In genomic region chr2:136125226-136125625, GRCh38 we compare ENCODE assay signal across 15 cellular contexts. TPM values are rescaled to one million over a fixed set of nuclear protein-coding genes. Genes with fewer than 3 reads are reported as not detected.
DNase-seq lines count a peak whose midpoint lies in the region; ATAC-seq and TF ChIP-seq lines count a peak whose summit lies in the region.
"Had no signal": no experiment of that assay in that cellular context is flagged by ENCODE, and none has a peak within 500 bp of the region (broad histone marks: within the 10 kb centered on the region; RNA-seq: fewer than 3 reads in every experiment).

No MANE protein-coding gene starts in this region.

- CTCF ChIA-PET in CD8-positive, alpha-beta memory T cell (lab: Charles Lee), result interaction anchor here (0.8 to 1.6 kb wide), 6 partner anchors 8 to 260 kb away, joined by 3 to 8 read pairs (median 3); no protein-coding TSS in a partner anchor

- peaks cover 81% of the 10 kb centered on the region for H3K4me1 ChIP-seq in CD8-positive, alpha-beta memory T cell (ENCODE audit: insufficient read depth, low read length)
- no peaks in the 10 kb centered on the region for H3K4me1 ChIP-seq in Karpas-422 (ENCODE audit: low read length)
- no peaks in the 10 kb centered on the region for H3K4me1 ChIP-seq in psoas muscle
- H3K4me1 ChIP-seq: prostate gland had no signal

- H3K4me2 ChIP-seq in Karpas-422 (ENCODE audit: low read depth, low read length, poor library complexity, severe bottlenecking), result no peak overlapping the region

- H3K9me3 ChIP-seq in CD8-positive, alpha-beta memory T cell (ENCODE audit: low read length), result no peaks in the 10 kb centered on the region
- no peaks in the 10 kb centered on the region for H3K9me3 ChIP-seq in Karpas-422 (ENCODE audit: low read length)
- no peaks in the 10 kb centered on the region for H3K9me3 ChIP-seq in psoas muscle
- H3K9me3 ChIP-seq: esophagus muscularis mucosa, heart right ventricle, prostate gland, thoracic aorta had no signal

- H3K27ac ChIP-seq in CD8-positive, alpha-beta memory T cell (ENCODE audit: low read depth, low read length), result no peak overlapping the region
- H3K27ac ChIP-seq in Karpas-422 (ENCODE audit: low read length) (no peak overlapping the region), psoas muscle (no peak overlapping the region)
- H3K27ac ChIP-seq: esophagus muscularis mucosa, heart right ventricle, prostate gland, thoracic aorta had no signal

- ATAC-seq in activated T-cell treated with anti-CD3 and anti-CD28 coated beads, Interleukin-2, amount 50 U/mL, for 4 hours, result peak in 1 of 2 donors; percentile 18
- no peak for ATAC-seq in naive thymus-derived CD8-positive, alpha-beta T cell
- no peak for ATAC-seq in psoas muscle
- no peak for ATAC-seq in Right ventricle myocardium inferior
- ATAC-seq: activated CD4-positive, CD25-positive, alpha-beta regulatory T cell treated with anti-CD3 and anti-CD28 coated beads, Interleukin-2, amount 50 U/mL, for 24 hours; heart right ventricle had no signal

- peak overlapping the region; percentile 25 to 60 (median 54) for H3K4me3 Mint-ChIP-seq in CD8-positive, alpha-beta memory T cell
- H3K4me3 Mint-ChIP-seq in activated T-cell treated with anti-CD3 and anti-CD28 coated beads, Interleukin-2, amount 50 U/mL, for 4 hours, result peak overlapping the region; percentile 9
- peak overlapping the region; percentile 66 to 91 (median 85) for H3K4me3 Mint-ChIP-seq in naive thymus-derived CD8-positive, alpha-beta T cell
- H3K4me3 Mint-ChIP-seq: dendritic cell treated with granulocyte-macrophage colony-stimulating factor and Interleukin-4, amounts not matched to agents 40 ng/mL and 50 ng/mL, for 4 days had no signal

- H3K9ac ChIP-seq in Karpas-422 (ENCODE audit: low read length), result no peak overlapping the region

- intact Hi-C loops in psoas muscle (cut with DNase I), result loop anchor here in 1 of 2 donors (5.0 kb wide), 1 partner anchor 112 kb away; no protein-coding TSS in a partner anchor
- intact Hi-C loops in Right ventricle myocardium inferior (cut with DNase I), result loop anchor here (5.0 kb wide), 1 partner anchor 252 kb away; no protein-coding TSS in a partner anchor

- no peak overlapping the region for H3K4me3 ChIP-seq in CD8-positive, alpha-beta memory T cell (ENCODE audit: low read length)
- peak overlapping the region; percentile 28 for H3K4me3 ChIP-seq in Jurkat, Clone E6-1 (ENCODE audit: low read length)
- H3K4me3 ChIP-seq in Karpas-422 (ENCODE audit: low read length) (no peak overlapping the region), psoas muscle (no peak overlapping the region)
- H3K4me3 ChIP-seq: esophagus muscularis mucosa, prostate gland, thoracic aorta had no signal

- POLR2A ChIA-PET in CD8-positive, alpha-beta memory T cell (lab: Charles Lee), result interaction anchor here (0.6 to 2.0 kb wide), 2 partner anchors 10 to 143 kb away, joined by 3 to 23 read pairs; no protein-coding TSS in a partner anchor
- POLR2A ChIA-PET in naive thymus-derived CD8-positive, alpha-beta T cell (lab: Charles Lee), result interaction anchor here (0.7 to 17.3 kb wide), 14 partner anchors 10 to 256 kb away, joined by 3 to 703 read pairs (median 4); partner anchors contain the start of genes CXCR4 and DARS1

- no peak for DNase-seq in CD8-positive, alpha-beta memory T cell
- no peak for DNase-seq in Jurkat, Clone E6-1 (ENCODE audit: low read depth, low spot score)
- no peak for DNase-seq in activated T-cell treated with anti-CD3 and anti-CD28 coated beads, Interleukin-2, amount 50 U/mL, for 4 hours
- DNase-seq in naive thymus-derived CD8-positive, alpha-beta T cell, result peak in 1 of 10 donors; percentile 35
- DNase-seq in Karpas-422, result no peak
- no peak for DNase-seq in psoas muscle
- DNase-seq in Right ventricle myocardium inferior (ENCODE audit: missing footprints), result no peak
- DNase-seq: heart right ventricle; stimulated activated CD4-positive, alpha-beta T cell treated with anti-CD3 and anti-CD28 coated beads, Interleukin-15, amount 100 ng/mL, for 24 hours had no signal

- peaks cover 6% of the 10 kb centered on the region; the same call in 1 of the 2 replicates for H4K20me1 ChIP-seq in Karpas-422 (ENCODE audit: insufficient read depth, low read depth, low read length)

- no peaks in the 10 kb centered on the region for H3K79me2 ChIP-seq in Karpas-422 (ENCODE audit: low read length)

- H3K27me3 Mint-ChIP-seq in CD8-positive, alpha-beta memory T cell, result peaks cover 0 to 1% of the 10 kb centered on the region in 2 donors
- no peaks in the 10 kb centered on the region for H3K27me3 Mint-ChIP-seq in activated T-cell treated with anti-CD3 and anti-CD28 coated beads, Interleukin-2, amount 50 U/mL, for 4 hours (ENCODE audit: low read depth)
- H3K27me3 Mint-ChIP-seq in naive thymus-derived CD8-positive, alpha-beta T cell, result no peaks in the 10 kb centered on the region

- H3K9me2 ChIP-seq in Karpas-422 (replicated peaks; ENCODE audit: insufficient read depth, low read length), result no peaks in the 10 kb centered on the region

- H3K36me3 Mint-ChIP-seq in CD8-positive, alpha-beta memory T cell, result peaks cover 0 to 1% (median 0%) of the 10 kb centered on the region in 3 donors
- no peaks in the 10 kb centered on the region for H3K36me3 Mint-ChIP-seq in activated T-cell treated with anti-CD3 and anti-CD28 coated beads, Interleukin-2, amount 50 U/mL, for 4 hours (ENCODE audit: insufficient read depth)
- H3K36me3 Mint-ChIP-seq in naive thymus-derived CD8-positive, alpha-beta T cell, result no peaks in the 10 kb centered on the region

- no peak overlapping the region for H2AFZ ChIP-seq in Karpas-422 (ENCODE audit: low read length)

- 39 to 77% (median 44%) methylated on average over 6 of the region's 6 CpGs for WGBS in psoas muscle, 3 donors

- no peaks in the 10 kb centered on the region for H3K9me3 Mint-ChIP-seq in CD8-positive, alpha-beta memory T cell
- no peaks in the 10 kb centered on the region for H3K9me3 Mint-ChIP-seq in activated T-cell treated with anti-CD3 and anti-CD28 coated beads, Interleukin-2, amount 50 U/mL, for 4 hours
- no peaks in the 10 kb centered on the region for H3K9me3 Mint-ChIP-seq in naive thymus-derived CD8-positive, alpha-beta T cell
- H3K9me3 Mint-ChIP-seq: dendritic cell treated with granulocyte-macrophage colony-stimulating factor and Interleukin-4, amounts not matched to agents 40 ng/mL and 50 ng/mL, for 4 days had no signal

- peaks cover 86 to 100% (median 95%) of the 10 kb centered on the region in 3 donors for H3K4me1 Mint-ChIP-seq in CD8-positive, alpha-beta memory T cell
- H3K4me1 Mint-ChIP-seq in activated T-cell treated with anti-CD3 and anti-CD28 coated beads, Interleukin-2, amount 50 U/mL, for 4 hours (ENCODE audit: low read depth), result peaks cover 95% of the 10 kb centered on the region
- peaks cover 56 to 100% (median 98%) of the 10 kb centered on the region in 4 donors for H3K4me1 Mint-ChIP-seq in naive thymus-derived CD8-positive, alpha-beta T cell

- peak overlapping the region; percentile 85 to 100 (median 95) for H3K27ac Mint-ChIP-seq in CD8-positive, alpha-beta memory T cell
- peak overlapping the region; percentile 99 to 100 (median 100) for H3K27ac Mint-ChIP-seq in naive thymus-derived CD8-positive, alpha-beta T cell
- H3K27ac Mint-ChIP-seq: dendritic cell treated with granulocyte-macrophage colony-stimulating factor and Interleukin-4, amounts not matched to agents 40 ng/mL and 50 ng/mL, for 4 days had no signal

- no peaks in the 10 kb centered on the region for H3K36me3 ChIP-seq in CD8-positive, alpha-beta memory T cell (ENCODE audit: insufficient read depth, low read length)
- H3K36me3 ChIP-seq in Karpas-422 (ENCODE audit: insufficient read depth, low read length), result no peaks in the 10 kb centered on the region
- H3K36me3 ChIP-seq in psoas muscle (ENCODE audit: insufficient read depth in 1 of 2, low read depth in 1 of 2), result no peaks in the 10 kb centered on the region
- H3K36me3 ChIP-seq: esophagus muscularis mucosa, heart right ventricle, prostate gland, thoracic aorta had no signal

- H3K27me3 ChIP-seq in CD8-positive, alpha-beta memory T cell (ENCODE audit: insufficient read depth, low read length, poor library complexity, severe bottlenecking), result no peaks in the 10 kb centered on the region
- H3K27me3 ChIP-seq in Karpas-422 (ENCODE audit: low read length) (no peaks in the 10 kb centered on the region), psoas muscle (ENCODE audit: insufficient read depth in 3 of 3, low read length in 2 of 3) (peaks cover 0 to 48% (median 5%) of the 10 kb centered on the region in 3 donors)

- TF ChIP-seq CTCF in psoas muscle (IDR thresholded peaks at IDR 0.05), result no peak

RNA-seq across cellular contexts. Expression of gene CXCR4, which starts 7.3 kb away (rescaled TPM):
- 100 to 1,000 TPM; 102 to 106 TPM for total RNA-seq in CD8-positive, alpha-beta memory T cell
- polyA plus RNA-seq in CD8-positive, alpha-beta memory T cell, result 569 TPM
- polyA plus RNA-seq in Jurkat, Clone E6-1 (2012; ENCODE audit: insufficient read depth, insufficient read length), result 181 TPM
- total RNA-seq in activated T-cell treated with anti-CD3 and anti-CD28 coated beads, Interleukin-2, amount 50 U/mL, for 4 hours, result 10 to 100 TPM; 17.6 to 28.5 (median 24.0) TPM
- 100 to 1,000 TPM; 366 TPM for total RNA-seq in naive thymus-derived CD8-positive, alpha-beta T cell
- polyA plus RNA-seq in naive thymus-derived CD8-positive, alpha-beta T cell, result 1,000 to 10,000 TPM in 1 of 3 donors, 100 to 1,000 TPM in 2; 439 to 1,161 (median 485) TPM
- total RNA-seq in Karpas-422 (2014; rRNA removed; shearing (Covaris generic); ENCODE audit: low replicate concordance), result 0.97 and 2.1 TPM in 2 replicates
- 1 to 10 TPM; 2.6 to 8.2 (median 5.0) TPM for total RNA-seq in psoas muscle
- 1 to 10 TPM; 1.8 to 9.1 (median 1.8) TPM for polyA plus RNA-seq in psoas muscle
- total RNA-seq in Right ventricle myocardium inferior, result 3.1 TPM
- total RNA-seq: G401 had no signal

Comparison
In these comparisons a context has a peak if more than half of its experiments do, and no peak if none do; other contexts are left out.
1. H3K4me3 Mint-ChIP-seq: peak in every context shown above with its lines; median percentile 85 in naive thymus-derived CD8-positive, alpha-beta T cell; 54 in CD8-positive, alpha-beta memory T cell; 9 in activated T-cell treated with anti-CD3 and anti-CD28 coated beads, Interleukin-2, amount 50 U/mL, for 4 hours.